Comparison of ENCODE assay signal across 15 cellular contexts in the genomic region with DNA sequence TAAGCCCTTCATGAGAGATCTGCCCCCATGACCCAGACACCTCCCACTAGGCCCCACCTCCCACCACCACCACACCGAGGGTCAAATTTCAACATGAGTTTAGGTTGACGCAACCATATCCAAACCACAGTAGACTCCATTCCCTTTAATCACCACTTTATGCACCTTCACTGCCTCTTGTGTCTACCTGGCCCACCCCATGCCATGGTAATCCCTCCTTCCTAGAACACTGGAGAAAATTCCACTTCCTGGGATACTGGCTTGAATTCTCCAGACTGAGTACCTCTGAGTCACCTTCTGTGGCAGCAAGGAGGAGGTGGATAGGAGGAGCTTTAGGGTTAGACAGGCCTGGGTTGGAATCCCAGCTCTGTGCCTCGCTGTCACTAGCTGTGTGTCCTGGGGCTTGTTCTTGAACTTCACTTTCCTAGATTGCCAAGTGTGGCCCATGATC. TPM values are rescaled to one million over a fixed set of nuclear protein-coding genes. Genes with fewer than 3 reads are reported as not detected.
DNase-seq lines count a peak whose midpoint lies in the region; ATAC-seq, FAIRE-seq and TF ChIP-seq lines count a peak whose summit lies in the region.
"Had no signal": no experiment of that assay in that cellular context is flagged by ENCODE, and none has a peak within 500 bp of the region (broad histone marks: within the 10 kb centered on the region; RNA-seq: fewer than 3 reads in every experiment).

No MANE protein-coding gene starts in this region.

- no peaks in the 10 kb centered on the region for H3K4me1 ChIP-seq in astrocyte (ENCODE audit: insufficient read depth, low read length)
- peaks cover 0 to 36% (median 10%) of the 10 kb centered on the region in 3 donors for H3K4me1 ChIP-seq in gastroesophageal sphincter

- peaks cover 18% of the 10 kb centered on the region for H3K27me3 Mint-ChIP-seq in astrocyte (ENCODE audit: low read depth, unreplicated experiment)
- H3K27me3 Mint-ChIP-seq in activated CD4-positive, alpha-beta T cell treated with anti-CD3 and anti-CD28 coated beads, Interleukin-2, amount 10 ng/mL, durations not matched to agents 24 days and 14 days, result peaks cover 9% of the 10 kb centered on the region

- no peak overlapping the region for H3K4me3 Mint-ChIP-seq in astrocyte (ENCODE audit: unreplicated experiment)
- no peak overlapping the region for H3K4me3 Mint-ChIP-seq in activated CD4-positive, alpha-beta T cell treated with anti-CD3 and anti-CD28 coated beads, Interleukin-2, amount 10 ng/mL, durations not matched to agents 24 days and 14 days

- H3K27ac Mint-ChIP-seq in astrocyte (ENCODE audit: unreplicated experiment), result no peak overlapping the region
- H3K27ac Mint-ChIP-seq in activated CD4-positive, alpha-beta T cell treated with anti-CD3 and anti-CD28 coated beads, Interleukin-2, amount 10 ng/mL, durations not matched to agents 24 days and 14 days, result no peak overlapping the region

- TF ChIP-seq POLR2A in gastroesophageal sphincter (IDR thresholded peaks at IDR 0.05), result no peak

- no peak for ATAC-seq in gastroesophageal sphincter

- H2AFZ ChIP-seq in astrocyte (ENCODE audit: low read depth, low read length), result no peak overlapping the region
- H2AFZ ChIP-seq: hepatocyte had no signal

- no peaks in the 10 kb centered on the region for H3K36me3 Mint-ChIP-seq in astrocyte (ENCODE audit: low read depth, unreplicated experiment)
- H3K36me3 Mint-ChIP-seq in activated CD4-positive, alpha-beta T cell treated with anti-CD3 and anti-CD28 coated beads, Interleukin-2, amount 10 ng/mL, durations not matched to agents 24 days and 14 days (ENCODE audit: low read depth), result no peaks in the 10 kb centered on the region

- no peaks in the 10 kb centered on the region for H3K9me3 Mint-ChIP-seq in astrocyte (ENCODE audit: unreplicated experiment)
- no peaks in the 10 kb centered on the region for H3K9me3 Mint-ChIP-seq in activated CD4-positive, alpha-beta T cell treated with anti-CD3 and anti-CD28 coated beads, Interleukin-2, amount 10 ng/mL, durations not matched to agents 24 days and 14 days

- 89 to 100% methylated on average over 2 to 3 of the region's 3 CpGs for WGBS in gastroesophageal sphincter (ENCODE audit: low coverage in 1 of 2), 2 donors

- intact Hi-C loops in activated CD4-positive, alpha-beta T cell treated with anti-CD3 and anti-CD28 coated beads, Interleukin-2, amount 10 ng/mL, durations not matched to agents 24 days and 14 days (cut with micrococcal nuclease), result loop anchor here (5.0 kb wide), 1 partner anchor 360 kb away; no protein-coding TSS in a partner anchor

- no peak for TF ChIP-seq CTCF in astrocyte (IDR thresholded peaks at IDR 0.05; ENCODE audit: insufficient read depth, low read depth, low read length)
- TF ChIP-seq CTCF in gastroesophageal sphincter (IDR thresholded peaks at IDR 0.05), result no peak

- DNase-seq in Daoy (ENCODE audit: low read depth), result peak; percentile 71
- DNase-seq in LoVo (ENCODE audit: low spot score), result peak; percentile 56
- peak; percentile 44 for DNase-seq in astrocyte (ENCODE audit: low read depth)
- DNase-seq in kidney tubule cell (ENCODE audit: low spot score), result peak; percentile 84
- no peak for DNase-seq in activated CD4-positive, alpha-beta T cell treated with anti-CD3 and anti-CD28 coated beads, Interleukin-2, amount 10 ng/mL, durations not matched to agents 24 days and 14 days
- DNase-seq in DMS53 (lab: John Stamatoyannopoulos, UW), result no peak
- DNase-seq in frontal cortex (ENCODE audit: low spot score in 2 of 2), result no peak
- DNase-seq: activated CD4-positive, alpha-beta T cell treated with anti-CD3 and anti-CD28 coated beads for 1 hour; activated T-cell treated with anti-CD3 and anti-CD28 coated beads, Interleukin-2, amount 50 U/mL, for 48 hours; anterior cingulate cortex; effector memory CD4-positive, alpha-beta T cell; stimulated activated CD4-positive, alpha-beta T cell treated with anti-CD3 and anti-CD28 coated beads, Interleukin-2, amount 100 ng/mL, for 24 hours had no signal

- H3K9ac ChIP-seq in astrocyte (ENCODE audit: low read length), result no peak overlapping the region

- FAIRE-seq in astrocyte (lab: Jason Lieb, UNC) (no peak), frontal cortex (lab: Jason Lieb, UNC) (no peak)
- FAIRE-seq: D721Med had no signal

- H3K36me3 ChIP-seq in astrocyte (ENCODE audit: insufficient read depth, low read length), result no peaks in the 10 kb centered on the region
- H3K36me3 ChIP-seq in gastroesophageal sphincter, result no peaks in the 10 kb centered on the region

- H3K27ac ChIP-seq in astrocyte (ENCODE audit: low read depth, low read length) (no peak overlapping the region), gastroesophageal sphincter (no peak overlapping the region)
- H3K27ac ChIP-seq: hepatocyte had no signal

- H3K4me3 ChIP-seq in astrocyte (ENCODE audit: insufficient read depth, low read depth, low read length), result no peak overlapping the region
- no peak overlapping the region for H3K4me3 ChIP-seq in gastroesophageal sphincter
- H3K4me3 ChIP-seq: hepatocyte had no signal

- no peaks in the 10 kb centered on the region for H3K9me3 ChIP-seq in astrocyte (ENCODE audit: insufficient read depth, low read depth, low read length)
- H3K9me3 ChIP-seq in gastroesophageal sphincter, result no peaks in the 10 kb centered on the region

- H3K4me2 ChIP-seq in astrocyte (ENCODE audit: low read length), result no peak overlapping the region
- H3K4me2 ChIP-seq: hepatocyte had no signal

- no peaks in the 10 kb centered on the region for H3K79me2 ChIP-seq in astrocyte (ENCODE audit: insufficient read depth, low read length)
- H3K79me2 ChIP-seq: hepatocyte had no signal

- H4K20me1 ChIP-seq in astrocyte (ENCODE audit: insufficient read depth, low read length), result no peaks in the 10 kb centered on the region

- H3K27me3 ChIP-seq in astrocyte (ENCODE audit: insufficient read depth, low read length), result no peaks in the 10 kb centered on the region
- H3K27me3 ChIP-seq in gastroesophageal sphincter, result no peaks in the 10 kb centered on the region
- H3K27me3 ChIP-seq: hepatocyte had no signal

- H3K4me1 Mint-ChIP-seq in astrocyte (ENCODE audit: low read depth, unreplicated experiment), result peaks cover 13% of the 10 kb centered on the region
- no peaks in the 10 kb centered on the region for H3K4me1 Mint-ChIP-seq in activated CD4-positive, alpha-beta T cell treated with anti-CD3 and anti-CD28 coated beads, Interleukin-2, amount 10 ng/mL, durations not matched to agents 24 days and 14 days

- TF ChIP-seq EP300 in gastroesophageal sphincter (IDR thresholded peaks at IDR 0.05), result no peak

RNA-seq across cellular contexts. Expression of gene CIPC, which starts 26.1 kb away (rescaled TPM):
- 12.7 and 15.6 TPM in 2 replicates for total RNA-seq in Daoy (2014; rRNA removed; shearing (Covaris generic))
- 16.7 and 20.2 TPM in 2 replicates for total RNA-seq in astrocyte
- total RNA-seq in activated CD4-positive, alpha-beta T cell treated with anti-CD3 and anti-CD28 coated beads, Interleukin-2, amount 10 ng/mL, durations not matched to agents 24 days and 14 days, result 12.7 and 14.0 TPM in 2 replicates
- 10 to 100 TPM; 49.0 to 74.1 (median 60.4) TPM for total RNA-seq in gastroesophageal sphincter
- total RNA-seq in frontal cortex, result 44.8 TPM

RNA-seq across cellular contexts. Expression of gene IRF2BPL, which starts 43.5 kb away (rescaled TPM):
- total RNA-seq in Daoy (2014; rRNA removed; shearing (Covaris generic)), result 28.6 and 31.5 TPM in 2 replicates
- 42.7 and 55.3 TPM in 2 replicates for total RNA-seq in astrocyte
- 32.8 and 34.8 TPM in 2 replicates for total RNA-seq in activated CD4-positive, alpha-beta T cell treated with anti-CD3 and anti-CD28 coated beads, Interleukin-2, amount 10 ng/mL, durations not matched to agents 24 days and 14 days
- 10 to 100 TPM; 53.7 to 75.6 (median 59.9) TPM for total RNA-seq in gastroesophageal sphincter
- total RNA-seq in frontal cortex, result 68.9 TPM

Comparison
In these comparisons a context has a peak if more than half of its experiments do, and no peak if none do; other contexts are left out.
1. DNase-seq: peak in Daoy (single experiment), LoVo (single experiment), astrocyte (single experiment) and kidney tubule cell (single experiment); none in activated CD4-positive, alpha-beta T cell treated with anti-CD3 and anti-CD28 coated beads, Interleukin-2, amount 10 ng/mL, durations not matched to agents 24 days and 14 days (single experiment), DMS53 (single experiment) and frontal cortex (0 of 2).